In the genomic region with DNA sequence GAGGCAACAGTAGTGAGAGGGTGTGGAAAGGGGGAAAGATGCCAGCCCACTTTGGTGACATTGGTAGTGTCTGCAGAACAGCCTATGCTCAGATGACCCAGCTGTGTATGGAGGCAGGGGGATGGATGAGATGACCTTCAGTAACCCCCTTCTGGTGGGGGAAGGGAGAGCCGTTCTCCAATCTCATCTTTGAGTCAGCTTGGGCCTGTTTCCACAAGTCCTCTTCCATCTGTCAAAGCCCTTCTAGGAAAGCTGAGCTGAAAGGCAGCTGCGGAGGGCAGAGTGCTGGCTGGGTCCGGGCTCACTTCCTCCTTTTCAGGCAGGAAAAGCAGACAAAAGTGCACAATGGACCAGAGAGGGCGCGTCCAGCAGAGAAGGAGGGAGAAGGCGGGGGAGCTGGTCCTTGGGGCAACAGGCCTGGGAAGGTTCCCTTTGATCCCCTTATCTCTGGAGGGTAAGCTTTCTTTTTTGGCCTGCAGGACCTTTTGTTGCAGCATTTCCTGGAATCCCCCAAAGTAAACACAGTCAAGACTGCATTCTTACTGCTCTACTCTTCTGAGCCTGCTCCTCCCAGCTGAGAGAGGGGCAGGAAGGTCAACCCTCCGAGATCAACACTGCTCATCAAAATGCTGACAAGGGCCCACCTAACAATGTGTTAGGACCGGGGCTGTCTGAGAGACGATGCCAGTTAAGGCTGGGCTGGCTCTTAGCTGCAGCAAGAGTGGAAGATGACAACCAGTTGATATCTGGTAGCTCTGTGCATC, we compare ENCODE assay signal across 1 cellular context.
TF ChIP-seq lines count a peak whose summit lies in the region.

No MANE protein-coding gene starts in this region.

TF ChIP-seq in HepG2, 621 proteins besides CTCF, POLR2A, EP300 and RAD21 (continued from another document and continues in another):
- TF ChIP-seq, protein P1, sequence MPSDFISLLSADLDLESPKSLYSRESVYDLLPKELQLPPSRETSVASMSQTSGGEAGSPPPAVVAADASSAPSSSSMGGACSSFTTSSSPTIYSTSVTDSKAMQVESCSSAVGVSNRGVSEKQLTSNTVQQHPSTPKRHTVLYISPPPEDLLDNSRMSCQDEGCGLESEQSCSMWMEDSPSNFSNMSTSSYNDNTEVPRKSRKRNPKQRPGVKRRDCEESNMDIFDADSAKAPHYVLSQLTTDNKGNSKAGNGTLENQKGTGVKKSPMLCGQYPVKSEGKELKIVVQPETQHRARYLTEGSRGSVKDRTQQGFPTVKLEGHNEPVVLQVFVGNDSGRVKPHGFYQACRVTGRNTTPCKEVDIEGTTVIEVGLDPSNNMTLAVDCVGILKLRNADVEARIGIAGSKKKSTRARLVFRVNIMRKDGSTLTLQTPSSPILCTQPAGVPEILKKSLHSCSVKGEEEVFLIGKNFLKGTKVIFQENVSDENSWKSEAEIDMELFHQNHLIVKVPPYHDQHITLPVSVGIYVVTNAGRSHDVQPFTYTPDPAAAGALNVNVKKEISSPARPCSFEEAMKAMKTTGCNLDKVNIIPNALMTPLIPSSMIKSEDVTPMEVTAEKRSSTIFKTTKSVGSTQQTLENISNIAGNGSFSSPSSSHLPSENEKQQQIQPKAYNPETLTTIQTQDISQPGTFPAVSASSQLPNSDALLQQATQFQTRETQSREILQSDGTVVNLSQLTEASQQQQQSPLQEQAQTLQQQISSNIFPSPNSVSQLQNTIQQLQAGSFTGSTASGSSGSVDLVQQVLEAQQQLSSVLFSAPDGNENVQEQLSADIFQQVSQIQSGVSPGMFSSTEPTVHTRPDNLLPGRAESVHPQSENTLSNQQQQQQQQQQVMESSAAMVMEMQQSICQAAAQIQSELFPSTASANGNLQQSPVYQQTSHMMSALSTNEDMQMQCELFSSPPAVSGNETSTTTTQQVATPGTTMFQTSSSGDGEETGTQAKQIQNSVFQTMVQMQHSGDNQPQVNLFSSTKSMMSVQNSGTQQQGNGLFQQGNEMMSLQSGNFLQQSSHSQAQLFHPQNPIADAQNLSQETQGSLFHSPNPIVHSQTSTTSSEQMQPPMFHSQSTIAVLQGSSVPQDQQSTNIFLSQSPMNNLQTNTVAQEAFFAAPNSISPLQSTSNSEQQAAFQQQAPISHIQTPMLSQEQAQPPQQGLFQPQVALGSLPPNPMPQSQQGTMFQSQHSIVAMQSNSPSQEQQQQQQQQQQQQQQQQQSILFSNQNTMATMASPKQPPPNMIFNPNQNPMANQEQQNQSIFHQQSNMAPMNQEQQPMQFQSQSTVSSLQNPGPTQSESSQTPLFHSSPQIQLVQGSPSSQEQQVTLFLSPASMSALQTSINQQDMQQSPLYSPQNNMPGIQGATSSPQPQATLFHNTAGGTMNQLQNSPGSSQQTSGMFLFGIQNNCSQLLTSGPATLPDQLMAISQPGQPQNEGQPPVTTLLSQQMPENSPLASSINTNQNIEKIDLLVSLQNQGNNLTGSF (CRISPR knock-in tag; IDR thresholded peaks at IDR 0.05) = no peak
- TF ChIP-seq, protein P2, sequence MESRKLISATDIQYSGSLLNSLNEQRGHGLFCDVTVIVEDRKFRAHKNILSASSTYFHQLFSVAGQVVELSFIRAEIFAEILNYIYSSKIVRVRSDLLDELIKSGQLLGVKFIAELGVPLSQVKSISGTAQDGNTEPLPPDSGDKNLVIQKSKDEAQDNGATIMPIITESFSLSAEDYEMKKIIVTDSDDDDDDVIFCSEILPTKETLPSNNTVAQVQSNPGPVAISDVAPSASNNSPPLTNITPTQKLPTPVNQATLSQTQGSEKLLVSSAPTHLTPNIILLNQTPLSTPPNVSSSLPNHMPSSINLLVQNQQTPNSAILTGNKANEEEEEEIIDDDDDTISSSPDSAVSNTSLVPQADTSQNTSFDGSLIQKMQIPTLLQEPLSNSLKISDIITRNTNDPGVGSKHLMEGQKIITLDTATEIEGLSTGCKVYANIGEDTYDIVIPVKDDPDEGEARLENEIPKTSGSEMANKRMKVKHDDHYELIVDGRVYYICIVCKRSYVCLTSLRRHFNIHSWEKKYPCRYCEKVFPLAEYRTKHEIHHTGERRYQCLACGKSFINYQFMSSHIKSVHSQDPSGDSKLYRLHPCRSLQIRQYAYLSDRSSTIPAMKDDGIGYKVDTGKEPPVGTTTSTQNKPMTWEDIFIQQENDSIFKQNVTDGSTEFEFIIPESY (CRISPR knock-in tag; IDR thresholded peaks at IDR 0.05) = 0 out of 2 replicates have a peak, but pooled peaks have one; percentile 10
- TF ChIP-seq, protein P3, sequence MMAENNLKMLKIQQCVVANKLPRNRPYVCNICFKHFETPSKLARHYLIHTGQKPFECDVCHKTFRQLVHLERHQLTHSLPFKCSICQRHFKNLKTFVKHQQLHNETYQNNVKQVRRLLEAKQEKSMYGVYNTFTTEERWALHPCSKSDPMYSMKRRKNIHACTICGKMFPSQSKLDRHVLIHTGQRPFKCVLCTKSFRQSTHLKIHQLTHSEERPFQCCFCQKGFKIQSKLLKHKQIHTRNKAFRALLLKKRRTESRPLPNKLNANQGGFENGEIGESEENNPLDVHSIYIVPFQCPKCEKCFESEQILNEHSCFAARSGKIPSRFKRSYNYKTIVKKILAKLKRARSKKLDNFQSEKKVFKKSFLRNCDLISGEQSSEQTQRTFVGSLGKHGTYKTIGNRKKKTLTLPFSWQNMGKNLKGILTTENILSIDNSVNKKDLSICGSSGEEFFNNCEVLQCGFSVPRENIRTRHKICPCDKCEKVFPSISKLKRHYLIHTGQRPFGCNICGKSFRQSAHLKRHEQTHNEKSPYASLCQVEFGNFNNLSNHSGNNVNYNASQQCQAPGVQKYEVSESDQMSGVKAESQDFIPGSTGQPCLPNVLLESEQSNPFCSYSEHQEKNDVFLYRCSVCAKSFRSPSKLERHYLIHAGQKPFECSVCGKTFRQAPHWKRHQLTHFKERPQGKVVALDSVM (CRISPR knock-in tag; IDR thresholded peaks at IDR 0.05) = peak; percentile 59; the same call in 1 of the 2 replicates
- TF ChIP-seq, protein P4, sequence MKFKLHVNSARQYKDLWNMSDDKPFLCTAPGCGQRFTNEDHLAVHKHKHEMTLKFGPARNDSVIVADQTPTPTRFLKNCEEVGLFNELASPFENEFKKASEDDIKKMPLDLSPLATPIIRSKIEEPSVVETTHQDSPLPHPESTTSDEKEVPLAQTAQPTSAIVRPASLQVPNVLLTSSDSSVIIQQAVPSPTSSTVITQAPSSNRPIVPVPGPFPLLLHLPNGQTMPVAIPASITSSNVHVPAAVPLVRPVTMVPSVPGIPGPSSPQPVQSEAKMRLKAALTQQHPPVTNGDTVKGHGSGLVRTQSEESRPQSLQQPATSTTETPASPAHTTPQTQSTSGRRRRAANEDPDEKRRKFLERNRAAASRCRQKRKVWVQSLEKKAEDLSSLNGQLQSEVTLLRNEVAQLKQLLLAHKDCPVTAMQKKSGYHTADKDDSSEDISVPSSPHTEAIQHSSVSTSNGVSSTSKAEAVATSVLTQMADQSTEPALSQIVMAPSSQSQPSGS (CRISPR knock-in tag; IDR thresholded peaks at IDR 0.05) = 0 out of 2 replicates have a peak, but pooled peaks have one; percentile 59
- TF ChIP-seq GATAD2A (CRISPR knock-in tag; IDR thresholded peaks at IDR 0.05) (peak; percentile 90), STAG1 (CRISPR knock-in tag; IDR thresholded peaks at IDR 0.05) (peak; percentile 38), ZNF343 (CRISPR knock-in tag; IDR thresholded peaks at IDR 0.05) (no peak), ZNF292 (CRISPR knock-in tag; IDR thresholded peaks at IDR 0.05; ENCODE audit: borderline replicate concordance, low read depth) (peak; percentile 90), PCBP1 (IDR thresholded peaks at IDR 0.05; ENCODE audit: borderline replicate concordance, low read depth, low read length) (no peak), MXD4 (CRISPR knock-in tag; IDR thresholded peaks at IDR 0.05) (no peak), ZNF382 (CRISPR knock-in tag; IDR thresholded peaks at IDR 0.05; ENCODE audit: borderline replicate concordance) (no peak), SP1 (IDR thresholded peaks at IDR 0.05) (no peak), SP1 (CRISPR knock-in tag; IDR thresholded peaks at IDR 0.05) (0 out of 2 replicates have a peak, but pooled peaks have one; percentile 32), ZSCAN21 (CRISPR knock-in tag; IDR thresholded peaks at IDR 0.05; ENCODE audit: borderline replicate concordance) (no peak), TARDBP (CRISPR knock-in tag; IDR thresholded peaks at IDR 0.05) (no peak), SAFB2 (CRISPR knock-in tag; IDR thresholded peaks at IDR 0.05; ENCODE audit: borderline replicate concordance, low read depth) (no peak), MIER2 (CRISPR knock-in tag; IDR thresholded peaks at IDR 0.05) (no peak), KMT2A (CRISPR knock-in tag; IDR thresholded peaks at IDR 0.05) (no peak), FOXK1 (CRISPR knock-in tag; IDR thresholded peaks at IDR 0.05; ENCODE audit: borderline replicate concordance, low read depth) (peak; percentile 53; the same call in 1 of the 2 replicates), ZNF674 (CRISPR knock-in tag; IDR thresholded peaks at IDR 0.05; ENCODE audit: low read depth) (no peak), SP140L (CRISPR knock-in tag; IDR thresholded peaks at IDR 0.05; ENCODE audit: borderline replicate concordance) (no peak), ZMYM3 (CRISPR knock-in tag; IDR thresholded peaks at IDR 0.05) (no peak; the same call in 1 of the 2 replicates), ATM (IDR thresholded peaks at IDR 0.05; ENCODE audit: borderline replicate concordance) (no peak), SIN3B (IDR thresholded peaks at IDR 0.05; ENCODE audit: low read length) (no peak), ZFY (CRISPR knock-in tag; IDR thresholded peaks at IDR 0.05) (peak; percentile 60), ARNT2 (CRISPR knock-in tag; IDR thresholded peaks at IDR 0.05; ENCODE audit: low read depth) (no peak)
- TF ChIP-seq, protein P5, sequence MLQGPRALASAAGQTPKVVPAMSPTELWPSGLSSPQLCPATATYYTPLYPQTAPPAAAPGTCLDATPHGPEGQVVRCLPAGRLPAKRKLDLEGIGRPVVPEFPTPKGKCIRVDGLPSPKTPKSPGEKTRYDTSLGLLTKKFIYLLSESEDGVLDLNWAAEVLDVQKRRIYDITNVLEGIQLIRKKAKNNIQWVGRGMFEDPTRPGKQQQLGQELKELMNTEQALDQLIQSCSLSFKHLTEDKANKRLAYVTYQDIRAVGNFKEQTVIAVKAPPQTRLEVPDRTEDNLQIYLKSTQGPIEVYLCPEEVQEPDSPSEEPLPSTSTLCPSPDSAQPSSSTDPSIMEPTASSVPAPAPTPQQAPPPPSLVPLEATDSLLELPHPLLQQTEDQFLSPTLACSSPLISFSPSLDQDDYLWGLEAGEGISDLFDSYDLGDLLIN (CRISPR knock-in tag; IDR thresholded peaks at IDR 0.05; ENCODE audit: borderline replicate concordance) = no peak
- TF ChIP-seq, protein P6, sequence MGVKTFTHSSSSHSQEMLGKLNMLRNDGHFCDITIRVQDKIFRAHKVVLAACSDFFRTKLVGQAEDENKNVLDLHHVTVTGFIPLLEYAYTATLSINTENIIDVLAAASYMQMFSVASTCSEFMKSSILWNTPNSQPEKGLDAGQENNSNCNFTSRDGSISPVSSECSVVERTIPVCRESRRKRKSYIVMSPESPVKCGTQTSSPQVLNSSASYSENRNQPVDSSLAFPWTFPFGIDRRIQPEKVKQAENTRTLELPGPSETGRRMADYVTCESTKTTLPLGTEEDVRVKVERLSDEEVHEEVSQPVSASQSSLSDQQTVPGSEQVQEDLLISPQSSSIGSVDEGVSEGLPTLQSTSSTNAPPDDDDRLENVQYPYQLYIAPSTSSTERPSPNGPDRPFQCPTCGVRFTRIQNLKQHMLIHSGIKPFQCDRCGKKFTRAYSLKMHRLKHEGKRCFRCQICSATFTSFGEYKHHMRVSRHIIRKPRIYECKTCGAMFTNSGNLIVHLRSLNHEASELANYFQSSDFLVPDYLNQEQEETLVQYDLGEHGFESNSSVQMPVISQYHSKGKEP (CRISPR knock-in tag; IDR thresholded peaks at IDR 0.05) = no peak
- TF ChIP-seq, protein P7, sequence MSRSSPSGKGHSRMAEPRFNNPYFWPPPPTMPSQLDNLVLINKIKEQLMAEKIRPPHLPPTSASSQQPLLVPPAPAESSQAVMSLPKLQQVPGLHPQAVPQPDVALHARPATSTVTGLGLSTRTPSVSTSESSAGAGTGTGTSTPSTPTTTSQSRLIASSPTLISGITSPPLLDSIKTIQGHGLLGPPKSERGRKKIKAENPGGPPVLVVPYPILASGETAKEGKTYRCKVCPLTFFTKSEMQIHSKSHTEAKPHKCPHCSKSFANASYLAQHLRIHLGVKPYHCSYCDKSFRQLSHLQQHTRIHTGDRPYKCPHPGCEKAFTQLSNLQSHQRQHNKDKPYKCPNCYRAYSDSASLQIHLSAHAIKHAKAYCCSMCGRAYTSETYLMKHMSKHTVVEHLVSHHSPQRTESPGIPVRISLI (CRISPR knock-in tag; IDR thresholded peaks at IDR 0.05; ENCODE audit: borderline replicate concordance) = peak; percentile 81
- TF ChIP-seq, protein P8, sequence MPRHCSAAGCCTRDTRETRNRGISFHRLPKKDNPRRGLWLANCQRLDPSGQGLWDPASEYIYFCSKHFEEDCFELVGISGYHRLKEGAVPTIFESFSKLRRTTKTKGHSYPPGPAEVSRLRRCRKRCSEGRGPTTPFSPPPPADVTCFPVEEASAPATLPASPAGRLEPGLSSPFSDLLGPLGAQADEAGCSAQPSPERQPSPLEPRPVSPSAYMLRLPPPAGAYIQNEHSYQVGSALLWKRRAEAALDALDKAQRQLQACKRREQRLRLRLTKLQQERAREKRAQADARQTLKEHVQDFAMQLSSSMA (CRISPR knock-in tag; IDR thresholded peaks at IDR 0.05) = 0 out of 2 replicates have a peak, but pooled peaks have one; percentile 13
- TF ChIP-seq, protein P9, sequence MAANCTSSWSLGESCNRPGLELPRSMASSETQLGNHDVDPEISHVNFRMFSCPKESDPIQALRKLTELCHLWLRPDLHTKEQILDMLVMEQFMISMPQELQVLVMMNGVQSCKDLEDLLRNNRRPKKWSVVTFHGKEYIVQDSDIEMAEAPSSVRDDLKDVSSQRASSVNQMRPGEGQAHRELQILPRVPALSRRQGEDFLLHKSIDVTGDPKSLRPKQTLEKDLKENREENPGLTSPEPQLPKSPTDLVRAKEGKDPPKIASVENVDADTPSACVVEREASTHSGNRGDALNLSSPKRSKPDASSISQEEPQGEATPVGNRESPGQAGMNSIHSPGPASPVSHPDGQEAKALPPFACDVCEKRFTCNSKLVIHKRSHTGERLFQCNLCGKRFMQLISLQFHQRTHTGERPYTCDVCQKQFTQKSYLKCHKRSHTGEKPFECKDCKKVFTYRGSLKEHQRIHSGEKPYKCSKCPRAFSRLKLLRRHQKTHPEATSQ (CRISPR knock-in tag; IDR thresholded peaks at IDR 0.05; ENCODE audit: borderline replicate concordance) = no peak
- TF ChIP-seq, protein P10, sequence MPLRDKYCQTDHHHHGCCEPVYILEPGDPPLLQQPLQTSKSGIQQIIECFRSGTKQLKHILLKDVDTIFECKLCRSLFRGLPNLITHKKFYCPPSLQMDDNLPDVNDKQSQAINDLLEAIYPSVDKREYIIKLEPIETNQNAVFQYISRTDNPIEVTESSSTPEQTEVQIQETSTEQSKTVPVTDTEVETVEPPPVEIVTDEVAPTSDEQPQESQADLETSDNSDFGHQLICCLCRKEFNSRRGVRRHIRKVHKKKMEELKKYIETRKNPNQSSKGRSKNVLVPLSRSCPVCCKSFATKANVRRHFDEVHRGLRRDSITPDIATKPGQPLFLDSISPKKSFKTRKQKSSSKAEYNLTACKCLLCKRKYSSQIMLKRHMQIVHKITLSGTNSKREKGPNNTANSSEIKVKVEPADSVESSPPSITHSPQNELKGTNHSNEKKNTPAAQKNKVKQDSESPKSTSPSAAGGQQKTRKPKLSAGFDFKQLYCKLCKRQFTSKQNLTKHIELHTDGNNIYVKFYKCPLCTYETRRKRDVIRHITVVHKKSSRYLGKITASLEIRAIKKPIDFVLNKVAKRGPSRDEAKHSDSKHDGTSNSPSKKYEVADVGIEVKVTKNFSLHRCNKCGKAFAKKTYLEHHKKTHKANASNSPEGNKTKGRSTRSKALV (CRISPR knock-in tag; IDR thresholded peaks at IDR 0.05) = no peak
